Comparison of ENCODE assay signal across 11 cellular contexts in the genomic region with DNA sequence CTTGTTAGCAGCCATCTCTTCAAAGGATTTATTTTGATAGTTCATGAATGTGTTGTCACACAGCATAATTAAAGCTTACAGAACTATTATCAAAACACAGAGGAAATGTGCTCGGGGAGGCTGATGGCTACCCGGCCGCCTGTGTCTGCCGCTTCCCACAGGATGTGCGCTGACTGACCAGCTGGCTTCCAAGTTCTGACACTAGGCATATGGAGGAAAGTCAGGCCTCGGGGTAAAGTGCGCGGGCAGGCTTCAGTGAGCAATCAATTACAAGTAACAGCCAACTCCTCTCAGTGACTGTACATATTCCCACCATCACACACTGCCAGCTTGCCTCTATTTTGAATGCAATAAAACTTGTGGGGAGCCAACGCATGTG.
DNase-seq lines count a peak whose midpoint lies in the region; ATAC-seq and TF ChIP-seq lines count a peak whose summit lies in the region.
"Had no signal": no experiment of that assay in that cellular context is flagged by ENCODE, and none has a peak within 500 bp of the region (broad histone marks: within the 10 kb centered on the region; RNA-seq: fewer than 3 reads in every experiment).

No MANE protein-coding gene starts in this region.

- no peak overlapping the region for H3K4me3 Mint-ChIP-seq in activated CD4-positive, alpha-beta T cell treated with anti-CD3 and anti-CD28 coated beads, Interleukin-2, amount 10 ng/mL, durations not matched to agents 24 days and 14 days
- H3K4me3 Mint-ChIP-seq: T-helper 1 cell treated with Interleukin-12 subunit alpha and Interleukin-12 subunit beta and Interleukin-4 antibody, amounts not matched to agents 30 μg/mL and 1 μg/mL, for 36 hours had no signal

- intact Hi-C loops in activated CD4-positive, alpha-beta T cell treated with anti-CD3 and anti-CD28 coated beads, Interleukin-2, amount 10 ng/mL, durations not matched to agents 24 days and 14 days (cut with micrococcal nuclease): no loop called here

- no peaks in the 10 kb centered on the region for H3K36me3 Mint-ChIP-seq in activated CD4-positive, alpha-beta T cell treated with anti-CD3 and anti-CD28 coated beads, Interleukin-2, amount 10 ng/mL, durations not matched to agents 24 days and 14 days (ENCODE audit: low read depth)

- peaks cover 3% of the 10 kb centered on the region for H3K27me3 Mint-ChIP-seq in activated CD4-positive, alpha-beta T cell treated with anti-CD3 and anti-CD28 coated beads, Interleukin-2, amount 10 ng/mL, durations not matched to agents 24 days and 14 days

- peaks cover 2% of the 10 kb centered on the region for H3K4me1 Mint-ChIP-seq in activated CD4-positive, alpha-beta T cell treated with anti-CD3 and anti-CD28 coated beads, Interleukin-2, amount 10 ng/mL, durations not matched to agents 24 days and 14 days

- H3K4me3 ChIP-seq in foreskin fibroblast (ENCODE audit: low read depth in 1 of 2, low read length in 2 of 2): peak overlapping the region; percentile 16 to 25

- DNase-seq in DMS 273 treated with DMSO at 0.1 percent for 48 hours (lab: John Stamatoyannopoulos, UW): peak; percentile 93
- DNase-seq in foreskin fibroblast: peak; percentile 93 to 96
- DNase-seq in renal cortical epithelial cell (ENCODE audit: low read depth): peak; percentile 46
- no peak for DNase-seq in COR-L47 (lab: John Stamatoyannopoulos, UW)
- no peak for DNase-seq in activated CD4-positive, alpha-beta T cell treated with anti-CD3 and anti-CD28 coated beads, Interleukin-2, amount 10 ng/mL, durations not matched to agents 24 days and 14 days
- no peak for DNase-seq in inferior parietal cortex (ENCODE audit: extremely low spot score)
- DNase-seq: DND-41, left colon had no signal

- H3K9me3 Mint-ChIP-seq in activated CD4-positive, alpha-beta T cell treated with anti-CD3 and anti-CD28 coated beads, Interleukin-2, amount 10 ng/mL, durations not matched to agents 24 days and 14 days: no peaks in the 10 kb centered on the region
- H3K9me3 Mint-ChIP-seq: T-helper 1 cell treated with Interleukin-12 subunit alpha and Interleukin-12 subunit beta and Interleukin-4 antibody, amounts not matched to agents 30 μg/mL and 1 μg/mL, for 36 hours had no signal

- H3K27ac Mint-ChIP-seq in activated CD4-positive, alpha-beta T cell treated with anti-CD3 and anti-CD28 coated beads, Interleukin-2, amount 10 ng/mL, durations not matched to agents 24 days and 14 days: no peak overlapping the region
- H3K27ac Mint-ChIP-seq: T-helper 1 cell treated with Interleukin-12 subunit alpha and Interleukin-12 subunit beta and Interleukin-4 antibody, amounts not matched to agents 30 μg/mL and 1 μg/mL, for 36 hours had no signal

- ATAC-seq in GM18511 (IDR thresholded peaks at IDR 0.05; ENCODE audit: unreplicated experiment): no peak
- ATAC-seq: left colon had no signal

- no peak for TF ChIP-seq CTCF in foreskin fibroblast (IDR thresholded peaks at IDR 0.05; ENCODE audit: low read depth, low read length)

TF ChIP-seq in PFSK-1, 5 proteins besides CTCF, POLR2A, EP300 and RAD21:
- TF ChIP-seq SIN3A (IDR thresholded peaks at IDR 0.05; ENCODE audit: borderline replicate concordance, insufficient read depth, low read length) (peak; percentile 99; the same call in 1 of the 2 replicates), TAF1 (IDR thresholded peaks at IDR 0.05; ENCODE audit: borderline replicate concordance, insufficient read depth, low read length) (peak; percentile 39; the same call in 1 of the 2 replicates), POLR2AphosphoS5 (IDR thresholded peaks at IDR 0.05; ENCODE audit: low read depth, low read length) (0 out of 2 replicates have a peak, but pooled peaks have one; percentile 45), FOXP2 (optimal IDR thresholded peaks at IDR 0.05; ENCODE audit: borderline replicate concordance, extremely low read depth, extremely low read length, insufficient read depth) (peak; percentile 51)
- TF ChIP-seq, protein P1, sequence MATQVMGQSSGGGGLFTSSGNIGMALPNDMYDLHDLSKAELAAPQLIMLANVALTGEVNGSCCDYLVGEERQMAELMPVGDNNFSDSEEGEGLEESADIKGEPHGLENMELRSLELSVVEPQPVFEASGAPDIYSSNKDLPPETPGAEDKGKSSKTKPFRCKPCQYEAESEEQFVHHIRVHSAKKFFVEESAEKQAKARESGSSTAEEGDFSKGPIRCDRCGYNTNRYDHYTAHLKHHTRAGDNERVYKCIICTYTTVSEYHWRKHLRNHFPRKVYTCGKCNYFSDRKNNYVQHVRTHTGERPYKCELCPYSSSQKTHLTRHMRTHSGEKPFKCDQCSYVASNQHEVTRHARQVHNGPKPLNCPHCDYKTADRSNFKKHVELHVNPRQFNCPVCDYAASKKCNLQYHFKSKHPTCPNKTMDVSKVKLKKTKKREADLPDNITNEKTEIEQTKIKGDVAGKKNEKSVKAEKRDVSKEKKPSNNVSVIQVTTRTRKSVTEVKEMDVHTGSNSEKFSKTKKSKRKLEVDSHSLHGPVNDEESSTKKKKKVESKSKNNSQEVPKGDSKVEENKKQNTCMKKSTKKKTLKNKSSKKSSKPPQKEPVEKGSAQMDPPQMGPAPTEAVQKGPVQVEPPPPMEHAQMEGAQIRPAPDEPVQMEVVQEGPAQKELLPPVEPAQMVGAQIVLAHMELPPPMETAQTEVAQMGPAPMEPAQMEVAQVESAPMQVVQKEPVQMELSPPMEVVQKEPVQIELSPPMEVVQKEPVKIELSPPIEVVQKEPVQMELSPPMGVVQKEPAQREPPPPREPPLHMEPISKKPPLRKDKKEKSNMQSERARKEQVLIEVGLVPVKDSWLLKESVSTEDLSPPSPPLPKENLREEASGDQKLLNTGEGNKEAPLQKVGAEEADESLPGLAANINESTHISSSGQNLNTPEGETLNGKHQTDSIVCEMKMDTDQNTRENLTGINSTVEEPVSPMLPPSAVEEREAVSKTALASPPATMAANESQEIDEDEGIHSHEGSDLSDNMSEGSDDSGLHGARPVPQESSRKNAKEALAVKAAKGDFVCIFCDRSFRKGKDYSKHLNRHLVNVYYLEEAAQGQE (IDR thresholded peaks at IDR 0.05; ENCODE audit: insufficient read depth in 1 of 2, low read depth in 2 of 2, low read length in 2 of 2): peak in 1 of 2 experiments; percentile 73; a peak in 1 of 4 replicates

Comparison
In these comparisons a context has a peak if more than half of its experiments do, and no peak if none do; other contexts are left out.
1. DNase-seq: peak in DMS 273 treated with DMSO at 0.1 percent for 48 hours (single experiment), foreskin fibroblast (2 of 2) and renal cortical epithelial cell (single experiment); none in COR-L47 (single experiment), activated CD4-positive, alpha-beta T cell treated with anti-CD3 and anti-CD28 coated beads, Interleukin-2, amount 10 ng/mL, durations not matched to agents 24 days and 14 days (single experiment) and inferior parietal cortex (single experiment).